Comparison of ENCODE assay signal across 8 cellular contexts in the genomic region with DNA sequence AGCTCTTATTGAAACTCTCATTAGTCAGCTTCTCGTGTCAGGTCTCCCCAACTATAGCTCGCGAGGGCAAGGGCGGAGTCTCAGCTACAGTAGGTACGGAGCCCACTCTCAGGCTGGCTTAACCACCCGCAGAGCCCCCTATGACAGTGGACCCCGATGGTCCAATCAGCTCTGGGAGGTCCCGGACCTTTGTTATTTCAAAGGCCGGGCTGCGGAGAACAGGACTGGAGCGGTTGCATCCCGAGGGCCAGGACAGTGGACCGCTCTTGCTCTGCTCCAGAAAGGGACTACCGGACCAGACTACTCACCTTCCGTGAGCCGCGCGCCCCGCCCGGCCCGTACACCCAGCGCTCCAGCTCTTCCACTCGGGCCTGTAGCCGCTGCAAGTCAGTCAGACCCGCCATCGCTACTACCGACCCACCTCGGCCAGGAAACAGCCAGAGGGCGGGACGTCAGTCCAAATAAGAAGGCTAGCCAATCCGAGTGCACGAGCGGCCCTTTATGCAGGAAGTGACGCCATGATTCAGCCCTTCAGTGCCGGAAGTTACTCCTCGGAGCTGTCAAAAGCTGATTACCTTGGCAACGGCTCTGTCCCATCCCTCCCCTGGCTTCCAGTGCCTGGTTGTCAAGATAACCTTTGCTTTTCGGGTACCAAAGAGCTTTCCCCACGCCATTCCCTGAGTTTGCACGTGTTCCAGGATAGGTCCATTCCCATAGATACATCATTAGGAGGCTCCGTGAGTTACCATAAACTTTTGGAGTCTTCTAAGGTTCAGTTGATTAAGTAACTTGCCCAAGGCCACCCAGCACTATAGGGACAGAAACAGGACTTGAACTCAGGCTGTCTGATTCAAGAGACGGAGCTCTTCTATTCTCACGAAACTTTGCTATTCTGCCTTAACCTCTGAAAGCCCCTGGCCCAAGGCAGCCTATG. TPM values are rescaled to one million over a fixed set of nuclear protein-coding genes. Genes with fewer than 3 reads are reported as not detected.
DNase-seq lines count a peak whose midpoint lies in the region; ATAC-seq and TF ChIP-seq lines count a peak whose summit lies in the region.

A gene (minus strand): TSS at position 435 of the 934 bp plus-strand sequence. CDS start 31 bp downstream, at position 404.

- ATAC-seq in GM19395 (IDR thresholded peaks at IDR 0.05; ENCODE audit: unreplicated experiment) (peak; percentile 98), HG03565 (IDR thresholded peaks at IDR 0.05; ENCODE audit: unreplicated experiment) (peak; percentile 98), lower lobe of right lung (peak; percentile 97 to 99)

- CTCF ChIA-PET in activated CD4-positive, alpha-beta memory T cell treated with anti-CD3 and anti-CD28 coated beads for 36 hours (lab: Charles Lee): interaction anchor here (0.7 to 7.3 kb wide), 15 partner anchors 8 to 476 kb away, joined by 3 to 74 read pairs (median 7); a partner anchor contains a TSS

- H3K27me3 ChIP-seq in ectodermal cell (ENCODE audit: control insufficient read depth, insufficient read depth, low read length, poor library complexity, severe bottlenecking): peaks cover 32% of the 10 kb centered on the region
- peaks cover 38% of the 10 kb centered on the region for H3K27me3 ChIP-seq in lower lobe of right lung (ENCODE audit: low read depth)

- intact Hi-C loops in CD14-positive monocyte (cut with micrococcal nuclease) (no loop called here), lower lobe of right lung (cut with DNase I) (no loop called here)
- intact Hi-C loops in activated CD4-positive, alpha-beta memory T cell treated with anti-CD3 and anti-CD28 coated beads for 36 hours (cut with micrococcal nuclease): loop anchor here (1.0 kb wide), 2 partner anchors 8 to 17 kb away; a partner anchor contains a TSS

- H3K4me1 Mint-ChIP-seq in CD14-positive monocyte: peaks cover 23% of the 10 kb centered on the region
- peaks cover 26% of the 10 kb centered on the region for H3K4me1 Mint-ChIP-seq in activated CD4-positive, alpha-beta memory T cell treated with anti-CD3 and anti-CD28 coated beads for 36 hours (ENCODE audit: low read depth)

- H3K27ac Mint-ChIP-seq in CD14-positive monocyte: peak within 1 kb of the TSS; percentile 84 to 93 (median 88)
- peak within 1 kb of the TSS; percentile 52 for H3K27ac Mint-ChIP-seq in activated CD4-positive, alpha-beta memory T cell treated with anti-CD3 and anti-CD28 coated beads for 36 hours

- peak within 1 kb of the TSS; percentile 89 to 97 for H3K4me3 Mint-ChIP-seq in CD14-positive monocyte
- H3K4me3 Mint-ChIP-seq in activated CD4-positive, alpha-beta memory T cell treated with anti-CD3 and anti-CD28 coated beads for 36 hours: peak within 1 kb of the TSS; percentile 93

- H3K9me3 ChIP-seq in ectodermal cell (ENCODE audit: control insufficient read depth, low read length) (no peaks in the 10 kb centered on the region), lower lobe of right lung (no peaks in the 10 kb centered on the region)

- peaks cover 34 to 44% of the 10 kb centered on the region in 2 donors for H3K36me3 Mint-ChIP-seq in CD14-positive monocyte
- H3K36me3 Mint-ChIP-seq in activated CD4-positive, alpha-beta memory T cell treated with anti-CD3 and anti-CD28 coated beads for 36 hours: no peaks in the 10 kb centered on the region

- H3K27ac ChIP-seq in ectodermal cell (ENCODE audit: insufficient read depth, low read depth, low read length, poor library complexity, severe bottlenecking) (no peak within 1 kb of the TSS), lower lobe of right lung (peak within 1 kb of the TSS; percentile 76)

- POLR2A ChIA-PET in activated CD4-positive, alpha-beta memory T cell treated with anti-CD3 and anti-CD28 coated beads for 36 hours (lab: Charles Lee): interaction anchor here (0.8 to 1.9 kb wide), 4 partner anchors 9 to 25 kb away, joined by 3 to 22 read pairs (median 4); a partner anchor contains a TSS

- peak within 1 kb of the TSS; percentile 73 for H3K4me3 ChIP-seq in ectodermal cell (ENCODE audit: insufficient read depth, low read depth, low read length)
- peak within 1 kb of the TSS; percentile 97 for H3K4me3 ChIP-seq in lower lobe of right lung

- no peak for TF ChIP-seq CTCF in CD14-positive monocyte (IDR thresholded peaks at IDR 0.05)
- no peak for TF ChIP-seq CTCF in lower lobe of right lung (IDR thresholded peaks at IDR 0.05)

- DNase-seq in CD14-positive monocyte (ENCODE audit: low spot score) (peak; percentile 93), NCI-H82 treated with DMSO at 0.1 percent for 48 hours (lab: John Stamatoyannopoulos, UW; ENCODE audit: unreplicated experiment) (peak; percentile 75), lower lobe of right lung (peak; percentile 96)
- DNase-seq in activated CD4-positive, alpha-beta memory T cell treated with anti-CD3 and anti-CD28 coated beads for 36 hours: peak; percentile 95
- DNase-seq in stimulated activated CD4-positive, alpha-beta T cell treated with anti-CD3 and anti-CD28 coated beads, TNF-alpha, amount 100 ng/mL, for 24 hours (ENCODE audit: low read depth in 3 of 3): peak; percentile 81 to 90 (median 88)

- H3K4me1 ChIP-seq in ectodermal cell (ENCODE audit: control insufficient read depth, insufficient read depth, low read length) (peaks cover 16% of the 10 kb centered on the region), lower lobe of right lung (peaks cover 23% of the 10 kb centered on the region)

- H3K36me3 ChIP-seq in ectodermal cell (ENCODE audit: control insufficient read depth, insufficient read depth, low read length) (peaks cover 7% of the 10 kb centered on the region), lower lobe of right lung (peaks cover 35% of the 10 kb centered on the region)

- peaks cover 3 to 29% (median 20%) of the 10 kb centered on the region in 7 donors for H3K9me3 Mint-ChIP-seq in CD14-positive monocyte
- H3K9me3 Mint-ChIP-seq in activated CD4-positive, alpha-beta memory T cell treated with anti-CD3 and anti-CD28 coated beads for 36 hours: no peaks in the 10 kb centered on the region

- WGBS in ectodermal cell, 2 experiments: 8% methylated on average over 43 of the region's 43 CpGs

- peaks cover 44% of the 10 kb centered on the region in 3 donors for H3K27me3 Mint-ChIP-seq in CD14-positive monocyte (ENCODE audit: low read depth in 3 of 3)
- peaks cover 25% of the 10 kb centered on the region for H3K27me3 Mint-ChIP-seq in activated CD4-positive, alpha-beta memory T cell treated with anti-CD3 and anti-CD28 coated beads for 36 hours

RNA-seq across cellular contexts. Expression of the gene that starts here (rescaled TPM):
- 100 to 1,000 TPM; 143 to 174 TPM for polyA plus RNA-seq in CD14-positive monocyte
- total RNA-seq in activated CD4-positive, alpha-beta memory T cell treated with anti-CD3 and anti-CD28 coated beads for 36 hours: 10 to 100 TPM; 85.3 to 87.3 TPM
- polyA plus RNA-seq in ectodermal cell (2013, experiment 1 of 4): 90.1 TPM
- polyA plus RNA-seq in ectodermal cell (2013, experiment 2 of 4): 83.7 TPM
- 92.9 TPM for polyA plus RNA-seq in ectodermal cell (2013, experiment 3 of 4)
- polyA plus RNA-seq in ectodermal cell (2013, experiment 4 of 4): 107 TPM
- 72.2 TPM for total RNA-seq in lower lobe of right lung
